Comparison of ENCODE assay signal across 8 cellular contexts in genomic region chr9:120875954-120876841, GRCh38. TPM values are rescaled to one million over a fixed set of nuclear protein-coding genes. Genes with fewer than 3 reads are reported as not detected.
DNase-seq lines count a peak whose midpoint lies in the region; ATAC-seq lines count a peak whose summit lies in the region.

No MANE protein-coding gene starts in this region.

- CTCF ChIA-PET in activated CD4-positive, alpha-beta memory T cell treated with anti-CD3 and anti-CD28 coated beads, Interleukin-2, amount 10 ng/mL, durations not matched to agents 7 days and 5 days (lab: Charles Lee): interaction anchor here (1.6 to 6.1 kb wide), 4 partner anchors 14 to 49 kb away, joined by 4 to 59 read pairs (median 4); no protein-coding TSS in a partner anchor

- H3K27ac Mint-ChIP-seq in activated CD4-positive, alpha-beta memory T cell treated with anti-CD3 and anti-CD28 coated beads, Interleukin-2, amount 10 ng/mL, durations not matched to agents 7 days and 5 days: peak overlapping the region; percentile 98

- 0 out of 22 replicates have a peak, but pooled peaks cover 0 to 3% (median 0%) of the 10 kb centered on the region in 11 experiments for H3K9me3 ChIP-seq in BLaER1 treated with 17β-estradiol and CSF1 and Interleukin-3, amounts not matched to agents 10 nM and 100 nM (replicated peaks in 1 of 11)
- no peaks in the 10 kb centered on the region for H3K9me3 ChIP-seq in ectodermal cell (ENCODE audit: control insufficient read depth, low read length)

- H3K4me2 ChIP-seq in BLaER1 treated with 17β-estradiol and CSF1 and Interleukin-3, amounts not matched to agents 10 nM and 100 nM: peak overlapping the region; percentile 78 to 97 (median 89)

- H3K4me1 Mint-ChIP-seq in activated CD4-positive, alpha-beta memory T cell treated with anti-CD3 and anti-CD28 coated beads, Interleukin-2, amount 10 ng/mL, durations not matched to agents 7 days and 5 days: peaks cover 76% of the 10 kb centered on the region

- H3K27me3 Mint-ChIP-seq in activated CD4-positive, alpha-beta memory T cell treated with anti-CD3 and anti-CD28 coated beads, Interleukin-2, amount 10 ng/mL, durations not matched to agents 7 days and 5 days: no peaks in the 10 kb centered on the region

- DNase-seq in GM19240 (ENCODE audit: insufficient read length, low spot score) (peak; percentile 70), NCI-H748 (lab: John Stamatoyannopoulos, UW; ENCODE audit: unreplicated experiment) (peak; percentile 91), medulla oblongata (ENCODE audit: extremely low spot score) (peak; percentile 70)
- peak; percentile 94 for DNase-seq in activated CD4-positive, alpha-beta memory T cell treated with anti-CD3 and anti-CD28 coated beads, Interleukin-2, amount 10 ng/mL, durations not matched to agents 7 days and 5 days
- peak; percentile 82 to 87 (median 85) for DNase-seq in stimulated activated CD4-positive, alpha-beta T cell treated with anti-CD3 and anti-CD28 coated beads, TNF-alpha, amount 100 ng/mL, for 48 hours (ENCODE audit: low read depth in 3 of 3)

- H3K9me3 Mint-ChIP-seq in activated CD4-positive, alpha-beta memory T cell treated with anti-CD3 and anti-CD28 coated beads, Interleukin-2, amount 10 ng/mL, durations not matched to agents 7 days and 5 days: no peaks in the 10 kb centered on the region

- H3K27me3 ChIP-seq in BLaER1 treated with 17β-estradiol and CSF1 and Interleukin-3, amounts not matched to agents 10 nM and 100 nM: no peaks in the 10 kb centered on the region
- H3K27me3 ChIP-seq in ectodermal cell (ENCODE audit: control insufficient read depth, insufficient read depth, low read length, poor library complexity, severe bottlenecking): peaks cover 26% of the 10 kb centered on the region

- H3K4me1 ChIP-seq in BLaER1 treated with 17β-estradiol and CSF1 and Interleukin-3, amounts not matched to agents 10 nM and 100 nM: peaks cover 32 to 72% (median 58%) of the 10 kb centered on the region in 10 experiments
- peaks cover 4% of the 10 kb centered on the region for H3K4me1 ChIP-seq in ectodermal cell (ENCODE audit: control insufficient read depth, insufficient read depth, low read length)

- POLR2A ChIA-PET in activated CD4-positive, alpha-beta memory T cell treated with anti-CD3 and anti-CD28 coated beads, Interleukin-2, amount 10 ng/mL, durations not matched to agents 7 days and 5 days (lab: Charles Lee): interaction anchor here (0.7 to 18.3 kb wide), 20 partner anchors 7 to 326 kb away, joined by 3 to 864 read pairs (median 4); partner anchors contain the start of genes CNTRL, FBXW2, MEGF9 and PSMD5

- H3K9ac ChIP-seq in BLaER1 treated with 17β-estradiol and CSF1 and Interleukin-3, amounts not matched to agents 10 nM and 100 nM: peak overlapping the region; percentile 79 to 96 (median 92)

- H4K20me1 ChIP-seq in BLaER1 treated with 17β-estradiol and CSF1 and Interleukin-3, amounts not matched to agents 10 nM and 100 nM: no peaks in the 10 kb centered on the region

- H3K27ac ChIP-seq in BLaER1 treated with 17β-estradiol and CSF1 and Interleukin-3, amounts not matched to agents 10 nM and 100 nM: peak overlapping the region; percentile 53 to 98 (median 95)
- no peak overlapping the region for H3K27ac ChIP-seq in ectodermal cell (ENCODE audit: insufficient read depth, low read depth, low read length, poor library complexity, severe bottlenecking)

- WGBS in ectodermal cell, 2 experiments: 3% methylated on average over 65 of the region's 65 CpGs

- H3K36me3 ChIP-seq in BLaER1 treated with 17β-estradiol and CSF1 and Interleukin-3, amounts not matched to agents 10 nM and 100 nM: peaks cover 23 to 43% (median 35%) of the 10 kb centered on the region in 11 experiments; a peak in 21 of 22 replicates
- H3K36me3 ChIP-seq in ectodermal cell (ENCODE audit: control insufficient read depth, insufficient read depth, low read length): no peaks in the 10 kb centered on the region

- peak; percentile 56 for ATAC-seq in HG03442 (IDR thresholded peaks at IDR 0.05; ENCODE audit: unreplicated experiment)

- peak overlapping the region; percentile 94 for H3K4me3 Mint-ChIP-seq in activated CD4-positive, alpha-beta memory T cell treated with anti-CD3 and anti-CD28 coated beads, Interleukin-2, amount 10 ng/mL, durations not matched to agents 7 days and 5 days

- peaks cover 59% of the 10 kb centered on the region for H3K36me3 Mint-ChIP-seq in activated CD4-positive, alpha-beta memory T cell treated with anti-CD3 and anti-CD28 coated beads, Interleukin-2, amount 10 ng/mL, durations not matched to agents 7 days and 5 days (ENCODE audit: low read depth)

- H3K4me3 ChIP-seq in BLaER1 treated with 17β-estradiol and CSF1 and Interleukin-3, amounts not matched to agents 10 nM and 100 nM: peak overlapping the region; percentile 63 to 81 (median 70)
- peak overlapping the region; percentile 48 for H3K4me3 ChIP-seq in ectodermal cell (ENCODE audit: insufficient read depth, low read depth, low read length)

RNA-seq across cellular contexts. Expression of gene PHF19, which starts 0.8 kb away (rescaled TPM):
- 100 to 1,000 TPM; 229 TPM for total RNA-seq in activated CD4-positive, alpha-beta memory T cell treated with anti-CD3 and anti-CD28 coated beads, Interleukin-2, amount 10 ng/mL, durations not matched to agents 7 days and 5 days
- 26.2 TPM for polyA plus RNA-seq in ectodermal cell (2013, experiment 1 of 4)
- polyA plus RNA-seq in ectodermal cell (2013, experiment 2 of 4): 27.1 TPM
- polyA plus RNA-seq in ectodermal cell (2013, experiment 3 of 4): 21.0 TPM
- polyA plus RNA-seq in ectodermal cell (2013, experiment 4 of 4): 28.5 TPM

RNA-seq across cellular contexts. Expression of gene PSMD5, which starts 33.5 kb away (rescaled TPM):
- total RNA-seq in activated CD4-positive, alpha-beta memory T cell treated with anti-CD3 and anti-CD28 coated beads, Interleukin-2, amount 10 ng/mL, durations not matched to agents 7 days and 5 days: 10 to 100 TPM; 51.8 to 64.0 TPM
- 37.9 TPM for polyA plus RNA-seq in ectodermal cell (2013, experiment 1 of 4)
- polyA plus RNA-seq in ectodermal cell (2013, experiment 2 of 4): 46.8 TPM
- polyA plus RNA-seq in ectodermal cell (2013, experiment 3 of 4): 34.2 TPM
- 35.2 TPM for polyA plus RNA-seq in ectodermal cell (2013, experiment 4 of 4)

RNA-seq across cellular contexts. Expression of gene TRAF1, which starts 50.4 kb away (rescaled TPM):
- total RNA-seq in activated CD4-positive, alpha-beta memory T cell treated with anti-CD3 and anti-CD28 coated beads, Interleukin-2, amount 10 ng/mL, durations not matched to agents 7 days and 5 days: 10 to 100 TPM; 73.6 to 74.3 TPM
- 3.4 TPM for polyA plus RNA-seq in ectodermal cell (2013, experiment 1 of 4)
- 3.3 TPM for polyA plus RNA-seq in ectodermal cell (2013, experiment 2 of 4)
- 3.0 TPM for polyA plus RNA-seq in ectodermal cell (2013, experiment 3 of 4)
- 3.6 TPM for polyA plus RNA-seq in ectodermal cell (2013, experiment 4 of 4)
